9 cellular contexts compared by ENCODE assay signal in the genomic region with DNA sequence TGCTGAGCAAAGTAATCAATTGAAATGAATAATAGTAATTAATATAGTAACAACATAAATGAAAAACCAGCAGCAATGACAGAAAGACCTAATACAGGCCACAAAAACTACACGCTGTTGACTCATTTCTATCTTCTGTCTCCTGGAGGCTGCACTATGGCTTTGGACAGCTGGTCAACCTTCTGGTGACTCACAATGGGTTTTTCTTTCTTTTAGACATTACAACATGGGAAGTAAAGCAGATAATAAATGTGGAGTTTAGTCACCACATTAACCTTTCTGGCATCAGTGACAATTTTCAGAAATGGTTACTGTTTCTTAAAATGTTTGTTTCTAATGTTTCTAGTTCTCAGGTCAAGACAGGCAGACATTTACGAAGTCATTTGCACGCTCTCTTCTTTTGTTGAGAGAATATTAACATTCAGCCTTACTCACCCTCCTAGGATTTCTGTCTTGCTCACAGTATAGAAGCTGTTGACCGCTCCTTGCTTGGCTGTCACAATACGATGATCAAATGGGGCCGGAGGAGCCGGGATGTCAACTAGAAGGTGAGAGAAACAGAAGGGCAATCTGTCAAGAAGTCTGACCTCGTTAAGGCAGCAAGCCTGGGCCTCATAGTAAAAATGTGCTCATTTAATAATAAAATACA.
DNase-seq lines count a peak whose midpoint lies in the region; TF ChIP-seq lines count a peak whose summit lies in the region.
"Had no signal": no experiment of that assay in that cellular context is flagged by ENCODE, and none has a peak within 500 bp of the region (broad histone marks: within the 10 kb centered on the region; RNA-seq: fewer than 3 reads in every experiment).

No MANE protein-coding gene starts in this region.

- DNase-seq in GM12865 (ENCODE audit: low read depth) (peak; percentile 12), NCI-H524 treated with DMSO at 0.1 percent for 48 hours (lab: John Stamatoyannopoulos, UW) (peak; percentile 85), dermis blood vessel endothelial cell (peak; percentile 52), retinal pigment epithelial cell (ENCODE audit: low read depth) (peak; percentile 17), dorsolateral prefrontal cortex (no peak), NK-92 (lab: John Stamatoyannopoulos, UW; ENCODE audit: unreplicated experiment) (no peak)
- no peak for DNase-seq in stimulated activated CD4-positive, alpha-beta T cell treated with anti-CD3 and anti-CD28 coated beads, Interleukin-2, amount 100 ng/mL, for 24 hours
- DNase-seq: activated CD4-positive, alpha-beta T cell treated with anti-CD3 and anti-CD28 coated beads for 1 hour; NCI-H748 treated with DMSO at 0.1 percent for 48 hours had no signal

- intact Hi-C loops in dorsolateral prefrontal cortex (cut with DNase I): no loop called here

- H3K4me3 ChIP-seq in GM12865 (ENCODE audit: low read depth, low read length): no peak overlapping the region
- H3K4me3 ChIP-seq in retinal pigment epithelial cell (ENCODE audit: low read length): no peak overlapping the region
- no peak overlapping the region for H3K4me3 ChIP-seq in dorsolateral prefrontal cortex

- TF ChIP-seq CTCF in GM12865 (IDR thresholded peaks at IDR 0.05; ENCODE audit: insufficient read depth, low read depth, low read length, missing control alignments): no peak
- no peak for TF ChIP-seq CTCF in retinal pigment epithelial cell (conservative IDR thresholded peaks at IDR 0.05; ENCODE audit: low read depth, low read length)
- no peak for TF ChIP-seq CTCF in dorsolateral prefrontal cortex (IDR thresholded peaks at IDR 0.05 in 54 of 56, conservative IDR thresholded peaks at IDR 0.05 in 2 of 56; ENCODE audit: low read depth in 1 of 56, partially characterized antibody in 56 of 56)

- H3K27me3 ChIP-seq in dorsolateral prefrontal cortex: no peaks in the 10 kb centered on the region

- H3K27ac ChIP-seq in dorsolateral prefrontal cortex: no peak overlapping the region

Comparison
In these comparisons a context has a peak if more than half of its experiments do, and no peak if none do; other contexts are left out.
1. DNase-seq: peak in GM12865 (single experiment), NCI-H524 treated with DMSO at 0.1 percent for 48 hours (single experiment), dermis blood vessel endothelial cell (single experiment) and retinal pigment epithelial cell (single experiment); none in dorsolateral prefrontal cortex (0 of 10), NK-92 (single experiment) and stimulated activated CD4-positive, alpha-beta T cell treated with anti-CD3 and anti-CD28 coated beads, Interleukin-2, amount 100 ng/mL, for 24 hours (0 of 2).